25 cellular contexts compared by ENCODE assay signal in genomic region chr10:78815702-78816334, GRCh38.
"Had no signal": no experiment of that assay in that cellular context is flagged by ENCODE, and none has a peak within 500 bp of the region (broad histone marks: within the 10 kb centered on the region; RNA-seq: fewer than 3 reads in every experiment).

No MANE protein-coding gene starts in this region.

- H3K36me3 ChIP-seq: heart right ventricle, lower lobe of right lung, neural progenitor cell, stomach, suprapubic skin, tibial nerve, uterus had no signal

- H3K27ac Mint-ChIP-seq: activated naive CD8-positive, alpha-beta T cell treated with anti-CD3 and anti-CD28 coated beads for 36 hours; activated T-helper 2 cell treated with anti-CD3 and anti-CD28 coated beads, Interferon-gamma antibody, Interleukin-2, Interleukin-4, amounts not matched to agents 10 μg/mL and 5 μg/mL and 100 μg/mL, durations not matched to agents 14 hours and 24 hours and 36 hours; immature natural killer cell; naive B cell; neural progenitor cell; progenitor cell of endocrine pancreas; stimulated activated effector memory CD8-positive, alpha-beta T cell treated with anti-CD3 and anti-CD28 coated beads, Interleukin-12 subunit alpha, Interleukin-12 subunit beta, amount 100 ng/mL, for 72 hours; T-helper 17 cell had no signal

- H2AFZ ChIP-seq: neural progenitor cell had no signal

- H3K36me3 Mint-ChIP-seq: activated naive CD8-positive, alpha-beta T cell treated with anti-CD3 and anti-CD28 coated beads for 36 hours; immature natural killer cell; naive B cell; neural progenitor cell; stimulated activated effector memory CD8-positive, alpha-beta T cell treated with anti-CD3 and anti-CD28 coated beads, Interleukin-12 subunit alpha, Interleukin-12 subunit beta, amount 100 ng/mL, for 72 hours had no signal

- H3K4me3 ChIP-seq: heart right ventricle, lower lobe of right lung, neural progenitor cell, stomach, suprapubic skin, tibial nerve, uterus had no signal

- H3K9me3 ChIP-seq: heart right ventricle, lower lobe of right lung, stomach, suprapubic skin, tibial nerve, uterus had no signal

- H3K27me3 Mint-ChIP-seq: activated naive CD8-positive, alpha-beta T cell treated with anti-CD3 and anti-CD28 coated beads for 36 hours had no signal

- H3K27ac ChIP-seq: epithelial cell of prostate, heart right ventricle, lower lobe of right lung, neural progenitor cell, stomach, suprapubic skin, tibial nerve, uterus had no signal

- H3K4me2 ChIP-seq: neural progenitor cell had no signal

- H3K4me1 Mint-ChIP-seq: activated naive CD8-positive, alpha-beta T cell treated with anti-CD3 and anti-CD28 coated beads for 36 hours; immature natural killer cell; naive B cell; stimulated activated effector memory CD8-positive, alpha-beta T cell treated with anti-CD3 and anti-CD28 coated beads, Interleukin-12 subunit alpha, Interleukin-12 subunit beta, amount 100 ng/mL, for 72 hours had no signal

- H3K9ac ChIP-seq: neural progenitor cell had no signal

- H3K9me3 Mint-ChIP-seq: activated naive CD8-positive, alpha-beta T cell treated with anti-CD3 and anti-CD28 coated beads for 36 hours; activated T-cell treated with anti-CD3 and anti-CD28 coated beads, Interleukin-2, amount 50 U/mL, for 4 hours; activated T-helper 2 cell treated with anti-CD3 and anti-CD28 coated beads, Interferon-gamma antibody, Interleukin-2, Interleukin-4, amounts not matched to agents 10 μg/mL and 5 μg/mL and 100 μg/mL, durations not matched to agents 14 hours and 24 hours and 36 hours; immature natural killer cell; neural progenitor cell; stimulated activated effector memory CD8-positive, alpha-beta T cell treated with anti-CD3 and anti-CD28 coated beads, Interleukin-12 subunit alpha, Interleukin-12 subunit beta, amount 100 ng/mL, for 72 hours had no signal

- H3K4me1 ChIP-seq: uterus had no signal

- H3K27me3 ChIP-seq: heart right ventricle, neural progenitor cell, stomach, suprapubic skin, tibial nerve, uterus had no signal

- DNase-seq: activated CD4-positive, alpha-beta T cell treated with anti-CD3 and anti-CD28 coated beads for 4 hours; activated CD4-positive, alpha-beta T cell treated with anti-CD3 and anti-CD28 coated beads, Interleukin-2, amount 50 U/mL, for 48 hours; activated CD4-positive, CD25-positive, alpha-beta regulatory T cell; activated CD8-positive, alpha-beta memory T cell treated with anti-CD3 and anti-CD28 coated beads, Interleukin-2, amount 50 U/mL, for 48 hours; activated naive CD4-positive, alpha-beta T cell treated with Interleukin-2 at 50 U/mL for 16 hours; activated naive CD8-positive, alpha-beta T cell treated with anti-CD3 and anti-CD28 coated beads for 36 hours; activated T-cell treated with anti-CD3 and anti-CD28 coated beads, Interleukin-2, amount 50 U/mL, for 4 hours; cortex of kidney; foreskin fibroblast; heart right ventricle; immature natural killer cell; lower lobe of right lung; mesendoderm; naive B cell; stomach; SW 1271; T-helper 17 cell; uterus had no signal

- H3K4me3 Mint-ChIP-seq: activated naive CD8-positive, alpha-beta T cell treated with anti-CD3 and anti-CD28 coated beads for 36 hours; activated T-cell treated with anti-CD3 and anti-CD28 coated beads, Interleukin-2, amount 50 U/mL, for 4 hours; immature natural killer cell; naive B cell; neural progenitor cell; stimulated activated effector memory CD8-positive, alpha-beta T cell treated with anti-CD3 and anti-CD28 coated beads, Interleukin-12 subunit alpha, Interleukin-12 subunit beta, amount 100 ng/mL, for 72 hours; T-helper 17 cell had no signal

- ATAC-seq: activated T-cell treated with anti-CD3 and anti-CD28 coated beads, Interleukin-2, amount 50 U/mL, for 4 hours; heart right ventricle; lower lobe of right lung; stimulated activated effector memory CD8-positive, alpha-beta T cell treated with anti-CD3 and anti-CD28 coated beads, Interleukin-12 subunit alpha, Interleukin-12 subunit beta, amount 100 ng/mL, for 72 hours; T-helper 17 cell had no signal
